Comparison of ENCODE assay signal across 1 cellular context in the genomic region with DNA sequence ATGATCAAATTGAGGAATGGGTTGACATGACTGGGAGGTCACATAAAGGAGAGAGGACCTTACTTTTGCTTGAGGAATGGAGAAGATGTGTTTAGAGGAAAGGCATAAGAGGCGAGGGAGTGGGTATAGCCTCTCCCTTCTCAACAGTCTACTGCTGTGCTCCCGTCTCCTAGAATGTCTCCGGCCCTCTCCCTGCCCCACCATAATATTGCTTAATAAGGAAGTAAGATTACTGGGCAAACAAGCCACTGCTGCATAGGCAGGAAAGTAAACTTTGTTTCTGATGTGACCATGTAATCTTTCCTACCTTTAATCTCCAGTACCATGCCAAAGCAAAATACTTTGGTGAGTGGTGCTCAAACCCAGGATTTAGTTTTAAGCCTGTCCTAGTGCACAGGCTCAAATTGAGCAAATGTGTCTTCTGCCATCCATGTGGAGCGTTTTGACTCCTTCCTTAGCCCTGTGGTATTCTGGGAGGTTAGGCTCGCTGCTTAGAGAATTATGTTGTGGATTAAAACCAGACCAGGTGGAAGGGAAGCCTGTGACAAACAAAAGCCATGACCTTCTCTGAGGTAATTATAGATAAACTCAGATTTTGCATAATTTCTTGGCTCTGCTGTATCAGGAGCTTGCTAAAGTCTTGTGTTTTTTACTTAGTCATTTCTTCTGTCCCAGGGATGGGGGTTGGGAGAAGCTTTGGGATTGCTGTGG.
TF ChIP-seq lines count a peak whose summit lies in the region.

No MANE protein-coding gene starts in this region.

TF ChIP-seq in HepG2, 621 proteins besides CTCF, POLR2A, EP300 and RAD21:
- TF ChIP-seq FOXA3 (CRISPR knock-in tag; IDR thresholded peaks at IDR 0.05) (peak; percentile 52; the same call in 1 of the 2 replicates), FOXA1 (IDR thresholded peaks at IDR 0.05) (no peak), FOXA1 (CRISPR knock-in tag; IDR thresholded peaks at IDR 0.05) (0 out of 2 replicates have a peak, but pooled peaks have one; percentile 21), ATAD3A (CRISPR knock-in tag; IDR thresholded peaks at IDR 0.05) (no peak), ELF3 (CRISPR knock-in tag; IDR thresholded peaks at IDR 0.05) (peak; percentile 58; the same call in 1 of the 2 replicates), CEBPG (CRISPR knock-in tag; IDR thresholded peaks at IDR 0.05) (peak; percentile 50; the same call in 1 of the 2 replicates), ZNF234 (CRISPR knock-in tag; conservative IDR thresholded peaks at IDR 0.05) (no peak), ZNF20 (CRISPR knock-in tag; IDR thresholded peaks at IDR 0.05) (no peak), CEBPB (IDR thresholded peaks at IDR 0.05; ENCODE audit: borderline replicate concordance, low read depth, low read length) (peak; percentile 44; the same call in 1 of the 2 replicates)
- TF ChIP-seq, protein P1, sequence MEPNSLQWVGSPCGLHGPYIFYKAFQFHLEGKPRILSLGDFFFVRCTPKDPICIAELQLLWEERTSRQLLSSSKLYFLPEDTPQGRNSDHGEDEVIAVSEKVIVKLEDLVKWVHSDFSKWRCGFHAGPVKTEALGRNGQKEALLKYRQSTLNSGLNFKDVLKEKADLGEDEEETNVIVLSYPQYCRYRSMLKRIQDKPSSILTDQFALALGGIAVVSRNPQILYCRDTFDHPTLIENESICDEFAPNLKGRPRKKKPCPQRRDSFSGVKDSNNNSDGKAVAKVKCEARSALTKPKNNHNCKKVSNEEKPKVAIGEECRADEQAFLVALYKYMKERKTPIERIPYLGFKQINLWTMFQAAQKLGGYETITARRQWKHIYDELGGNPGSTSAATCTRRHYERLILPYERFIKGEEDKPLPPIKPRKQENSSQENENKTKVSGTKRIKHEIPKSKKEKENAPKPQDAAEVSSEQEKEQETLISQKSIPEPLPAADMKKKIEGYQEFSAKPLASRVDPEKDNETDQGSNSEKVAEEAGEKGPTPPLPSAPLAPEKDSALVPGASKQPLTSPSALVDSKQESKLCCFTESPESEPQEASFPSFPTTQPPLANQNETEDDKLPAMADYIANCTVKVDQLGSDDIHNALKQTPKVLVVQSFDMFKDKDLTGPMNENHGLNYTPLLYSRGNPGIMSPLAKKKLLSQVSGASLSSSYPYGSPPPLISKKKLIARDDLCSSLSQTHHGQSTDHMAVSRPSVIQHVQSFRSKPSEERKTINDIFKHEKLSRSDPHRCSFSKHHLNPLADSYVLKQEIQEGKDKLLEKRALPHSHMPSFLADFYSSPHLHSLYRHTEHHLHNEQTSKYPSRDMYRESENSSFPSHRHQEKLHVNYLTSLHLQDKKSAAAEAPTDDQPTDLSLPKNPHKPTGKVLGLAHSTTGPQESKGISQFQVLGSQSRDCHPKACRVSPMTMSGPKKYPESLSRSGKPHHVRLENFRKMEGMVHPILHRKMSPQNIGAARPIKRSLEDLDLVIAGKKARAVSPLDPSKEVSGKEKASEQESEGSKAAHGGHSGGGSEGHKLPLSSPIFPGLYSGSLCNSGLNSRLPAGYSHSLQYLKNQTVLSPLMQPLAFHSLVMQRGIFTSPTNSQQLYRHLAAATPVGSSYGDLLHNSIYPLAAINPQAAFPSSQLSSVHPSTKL (CRISPR knock-in tag; IDR thresholded peaks at IDR 0.05): 0 out of 2 replicates have a peak, but pooled peaks have one; percentile 18
TF ChIP-seq in HepG2: peak in this region for 6.
